1 cellular context compared by ENCODE assay signal in genomic region chr1:26471498-26472329, GRCh38.
TF ChIP-seq lines count a peak whose summit lies in the region.

No MANE protein-coding gene starts in this region.

TF ChIP-seq in K562, 482 proteins besides CTCF, POLR2A, EP300 and RAD21 (continued from another document and continues in another):
- TF ChIP-seq, protein P1, sequence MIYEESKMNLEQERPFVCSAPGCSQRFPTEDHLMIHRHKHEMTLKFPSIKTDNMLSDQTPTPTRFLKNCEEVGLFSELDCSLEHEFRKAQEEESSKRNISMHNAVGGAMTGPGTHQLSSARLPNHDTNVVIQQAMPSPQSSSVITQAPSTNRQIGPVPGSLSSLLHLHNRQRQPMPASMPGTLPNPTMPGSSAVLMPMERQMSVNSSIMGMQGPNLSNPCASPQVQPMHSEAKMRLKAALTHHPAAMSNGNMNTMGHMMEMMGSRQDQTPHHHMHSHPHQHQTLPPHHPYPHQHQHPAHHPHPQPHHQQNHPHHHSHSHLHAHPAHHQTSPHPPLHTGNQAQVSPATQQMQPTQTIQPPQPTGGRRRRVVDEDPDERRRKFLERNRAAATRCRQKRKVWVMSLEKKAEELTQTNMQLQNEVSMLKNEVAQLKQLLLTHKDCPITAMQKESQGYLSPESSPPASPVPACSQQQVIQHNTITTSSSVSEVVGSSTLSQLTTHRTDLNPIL (CRISPR knock-in tag; IDR thresholded peaks at IDR 0.05) = no peak
- TF ChIP-seq BCLAF1 (IDR thresholded peaks at IDR 0.05; ENCODE audit: borderline replicate concordance in 1 of 2, control insufficient read depth in 1 of 2, low read depth in 2 of 2, low read length in 1 of 2) (no peak), HDGF (IDR thresholded peaks at IDR 0.05) (0 out of 2 replicates have a peak, but pooled peaks have one; percentile 42), PHF21A (IDR thresholded peaks at IDR 0.05; ENCODE audit: borderline replicate concordance, low read depth) (no peak), ID3 (CRISPR knock-in tag; IDR thresholded peaks at IDR 0.05) (no peak), ID3 (tag; IDR thresholded peaks at IDR 0.05) (no peak), U2AF1 (optimal IDR thresholded peaks at IDR 0.05; ENCODE audit: low read depth, low read length) (no peak), HMGN3 (IDR thresholded peaks at IDR 0.05; ENCODE audit: borderline replicate concordance, extremely low read depth, insufficient read length, low read depth, low read length) (no peak), DDX20 (tag; IDR thresholded peaks at IDR 0.05; ENCODE audit: low read depth) (no peak), NFE2 (IDR thresholded peaks at IDR 0.05; ENCODE audit: low read depth) (no peak), ZNF668 (CRISPR knock-in tag; IDR thresholded peaks at IDR 0.05) (no peak), ZNF232 (CRISPR knock-in tag; IDR thresholded peaks at IDR 0.05) (0 out of 2 replicates have a peak, but pooled peaks have one; percentile 6), ZNF830 (CRISPR knock-in tag; IDR thresholded peaks at IDR 0.05) (0 out of 2 replicates have a peak, but pooled peaks have one; percentile 67), PPARD (CRISPR knock-in tag; IDR thresholded peaks at IDR 0.05) (no peak), ZNF436 (CRISPR knock-in tag; IDR thresholded peaks at IDR 0.05) (no peak), NFRKB (IDR thresholded peaks at IDR 0.05; ENCODE audit: low read depth) (no peak), ZZZ3 (IDR thresholded peaks at IDR 0.05) (no peak), JUND (IDR thresholded peaks at IDR 0.05; ENCODE audit: borderline replicate concordance, low read depth, low read length) (no peak), JUND (tag; IDR thresholded peaks at IDR 0.05; ENCODE audit: borderline replicate concordance, low read depth, low read length) (0 out of 3 replicates have a peak, but pooled peaks have one; percentile 11), E2F6 (IDR thresholded peaks at IDR 0.05; ENCODE audit: borderline replicate concordance in 1 of 2, extremely low read depth in 1 of 2, insufficient read depth in 1 of 2, insufficient read length in 1 of 2, low read depth in 1 of 2, low read length in 1 of 2, poor library complexity in 1 of 2, severe bottlenecking in 1 of 2) (peak; percentile 65 to 95), TAF1 (IDR thresholded peaks at IDR 0.05; ENCODE audit: control insufficient read depth, extremely low read depth, insufficient read depth, low read length, severe bottlenecking) (no peak), ZNF561 (CRISPR knock-in tag; conservative IDR thresholded peaks at IDR 0.05) (no peak), PHF8 (IDR thresholded peaks at IDR 0.05; ENCODE audit: borderline replicate concordance, low read length) (peak; percentile 23; the same call in 1 of the 2 replicates), ZNF778 (CRISPR knock-in tag; IDR thresholded peaks at IDR 0.05) (no peak), TOE1 (IDR thresholded peaks at IDR 0.05; ENCODE audit: borderline replicate concordance) (no peak), TOE1 (CRISPR knock-in tag; IDR thresholded peaks at IDR 0.05; ENCODE audit: borderline replicate concordance, low read depth) (0 out of 2 replicates have a peak, but pooled peaks have one; percentile 85), SREBF1 (IDR thresholded peaks at IDR 0.05; ENCODE audit: borderline replicate concordance, low read depth, low read length) (no peak), ADNP (tag; IDR thresholded peaks at IDR 0.05) (no peak), THRA (IDR thresholded peaks at IDR 0.05) (no peak), RBM22 (IDR thresholded peaks at IDR 0.05; ENCODE audit: low read depth, low read length, poor library complexity, severe bottlenecking) (peak; percentile 90), HDAC3 (IDR thresholded peaks at IDR 0.05; ENCODE audit: borderline replicate concordance, partially characterized antibody) (no peak), DIDO1 (tag; IDR thresholded peaks at IDR 0.05; ENCODE audit: low read depth) (no peak), MEIS2 (IDR thresholded peaks at IDR 0.05; ENCODE audit: partially characterized antibody) (no peak), TRIM25 (IDR thresholded peaks at IDR 0.05; ENCODE audit: borderline replicate concordance) (no peak), PHF20 (IDR thresholded peaks at IDR 0.05; ENCODE audit: partially characterized antibody) (no peak), MCM3 (IDR thresholded peaks at IDR 0.05) (no peak), CCAR2 (IDR thresholded peaks at IDR 0.05; ENCODE audit: low read depth, low read length) (no peak), SAFB2 (IDR thresholded peaks at IDR 0.05; ENCODE audit: borderline replicate concordance, low read depth, low read length, severe bottlenecking) (no peak), ZNF518B (CRISPR knock-in tag; IDR thresholded peaks at IDR 0.05) (no peak), TEAD1 (CRISPR knock-in tag; IDR thresholded peaks at IDR 0.05) (peak in 1 of 2 experiments; percentile 85; a peak in 2 of 4 replicates), ZNF134 (CRISPR knock-in tag; conservative IDR thresholded peaks at IDR 0.05) (no peak), RBM39 (optimal IDR thresholded peaks at IDR 0.05; ENCODE audit: low read depth, low read length) (peak; percentile 76)
- TF ChIP-seq, protein P2, sequence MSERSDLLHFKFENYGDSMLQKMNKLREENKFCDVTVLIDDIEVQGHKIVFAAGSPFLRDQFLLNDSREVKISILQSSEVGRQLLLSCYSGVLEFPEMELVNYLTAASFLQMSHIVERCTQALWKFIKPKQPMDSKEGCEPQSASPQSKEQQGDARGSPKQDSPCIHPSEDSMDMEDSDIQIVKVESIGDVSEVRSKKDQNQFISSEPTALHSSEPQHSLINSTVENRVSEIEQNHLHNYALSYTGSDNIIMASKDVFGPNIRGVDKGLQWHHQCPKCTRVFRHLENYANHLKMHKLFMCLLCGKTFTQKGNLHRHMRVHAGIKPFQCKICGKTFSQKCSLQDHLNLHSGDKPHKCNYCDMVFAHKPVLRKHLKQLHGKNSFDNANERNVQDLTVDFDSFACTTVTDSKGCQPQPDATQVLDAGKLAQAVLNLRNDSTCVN (CRISPR knock-in tag; IDR thresholded peaks at IDR 0.05) = 0 out of 2 replicates have a peak, but pooled peaks have one; percentile 80
- TF ChIP-seq, protein P3, sequence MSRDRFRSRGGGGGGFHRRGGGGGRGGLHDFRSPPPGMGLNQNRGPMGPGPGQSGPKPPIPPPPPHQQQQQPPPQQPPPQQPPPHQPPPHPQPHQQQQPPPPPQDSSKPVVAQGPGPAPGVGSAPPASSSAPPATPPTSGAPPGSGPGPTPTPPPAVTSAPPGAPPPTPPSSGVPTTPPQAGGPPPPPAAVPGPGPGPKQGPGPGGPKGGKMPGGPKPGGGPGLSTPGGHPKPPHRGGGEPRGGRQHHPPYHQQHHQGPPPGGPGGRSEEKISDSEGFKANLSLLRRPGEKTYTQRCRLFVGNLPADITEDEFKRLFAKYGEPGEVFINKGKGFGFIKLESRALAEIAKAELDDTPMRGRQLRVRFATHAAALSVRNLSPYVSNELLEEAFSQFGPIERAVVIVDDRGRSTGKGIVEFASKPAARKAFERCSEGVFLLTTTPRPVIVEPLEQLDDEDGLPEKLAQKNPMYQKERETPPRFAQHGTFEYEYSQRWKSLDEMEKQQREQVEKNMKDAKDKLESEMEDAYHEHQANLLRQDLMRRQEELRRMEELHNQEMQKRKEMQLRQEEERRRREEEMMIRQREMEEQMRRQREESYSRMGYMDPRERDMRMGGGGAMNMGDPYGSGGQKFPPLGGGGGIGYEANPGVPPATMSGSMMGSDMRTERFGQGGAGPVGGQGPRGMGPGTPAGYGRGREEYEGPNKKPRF (IDR thresholded peaks at IDR 0.05; ENCODE audit: low read depth, low read length) = no peak
- TF ChIP-seq, protein P4, sequence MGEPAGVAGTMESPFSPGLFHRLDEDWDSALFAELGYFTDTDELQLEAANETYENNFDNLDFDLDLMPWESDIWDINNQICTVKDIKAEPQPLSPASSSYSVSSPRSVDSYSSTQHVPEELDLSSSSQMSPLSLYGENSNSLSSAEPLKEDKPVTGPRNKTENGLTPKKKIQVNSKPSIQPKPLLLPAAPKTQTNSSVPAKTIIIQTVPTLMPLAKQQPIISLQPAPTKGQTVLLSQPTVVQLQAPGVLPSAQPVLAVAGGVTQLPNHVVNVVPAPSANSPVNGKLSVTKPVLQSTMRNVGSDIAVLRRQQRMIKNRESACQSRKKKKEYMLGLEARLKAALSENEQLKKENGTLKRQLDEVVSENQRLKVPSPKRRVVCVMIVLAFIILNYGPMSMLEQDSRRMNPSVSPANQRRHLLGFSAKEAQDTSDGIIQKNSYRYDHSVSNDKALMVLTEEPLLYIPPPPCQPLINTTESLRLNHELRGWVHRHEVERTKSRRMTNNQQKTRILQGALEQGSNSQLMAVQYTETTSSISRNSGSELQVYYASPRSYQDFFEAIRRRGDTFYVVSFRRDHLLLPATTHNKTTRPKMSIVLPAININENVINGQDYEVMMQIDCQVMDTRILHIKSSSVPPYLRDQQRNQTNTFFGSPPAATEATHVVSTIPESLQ (CRISPR knock-in tag; IDR thresholded peaks at IDR 0.05) = peak; percentile 94
